1 cellular context compared by ENCODE assay signal in genomic region chr19:37186071-37186470, GRCh38.
TF ChIP-seq lines count a peak whose summit lies in the region.

No MANE protein-coding gene starts in this region.

TF ChIP-seq in K562, 482 proteins besides CTCF, POLR2A, EP300 and RAD21:
- peak; percentile 52; the same call in 1 of the 2 replicates for TF ChIP-seq ZNF75A (CRISPR knock-in tag; IDR thresholded peaks at IDR 0.05)
